Comparison of ENCODE assay signal across 9 cellular contexts in the genomic region with DNA sequence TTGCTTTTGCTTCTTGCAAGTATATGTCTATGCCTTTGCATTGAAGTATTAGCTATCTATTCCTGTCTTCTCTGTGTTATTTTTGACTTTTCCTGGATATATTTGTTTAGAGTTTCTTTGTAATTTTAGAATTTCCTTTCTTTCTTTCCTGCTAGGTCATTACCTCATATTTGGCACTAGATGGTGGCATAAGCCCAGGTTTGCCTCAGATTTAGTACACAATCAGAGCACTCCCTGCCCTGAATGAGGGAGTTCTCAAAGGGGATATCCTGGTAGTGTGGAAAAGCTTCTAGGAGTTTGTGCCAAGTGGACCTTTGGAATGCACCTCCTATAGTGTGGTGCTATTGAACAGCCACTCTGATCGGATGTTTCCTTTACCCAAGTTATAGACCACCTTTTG.
A peak's percentile ranks its signal among the peaks of the same experiment; 100 is the strongest.
DNase-seq lines count a peak whose midpoint lies in the region; ATAC-seq and TF ChIP-seq lines count a peak whose summit lies in the region.
"Had no signal": no experiment of that assay in that cellular context is flagged by ENCODE, and none has a peak within 500 bp of the region (broad histone marks: within the 10 kb centered on the region; RNA-seq: fewer than 3 reads in every experiment).

No MANE protein-coding gene starts in this region.

- H3K9me3 ChIP-seq in endodermal cell (ENCODE audit: control insufficient read depth, low read length) = no peaks in the 10 kb centered on the region
- H3K9me3 ChIP-seq in testis = no peaks in the 10 kb centered on the region
- H3K9me3 ChIP-seq: SJSA1 had no signal

- H3K4me3 ChIP-seq in endodermal cell (ENCODE audit: low read length) (no peak overlapping the region), testis (no peak overlapping the region)
- H3K4me3 ChIP-seq: SJSA1 had no signal

- TF ChIP-seq CTCF in endodermal cell (conservative IDR thresholded peaks at IDR 0.05) = peak; percentile 81
- TF ChIP-seq CTCF in testis (IDR thresholded peaks at IDR 0.05) = no peak

- H3K9ac ChIP-seq in endodermal cell (ENCODE audit: extremely low read depth, low read length, poor library complexity, severe bottlenecking) = no peak overlapping the region

- no peaks in the 10 kb centered on the region for H3K36me3 Mint-ChIP-seq in endodermal cell (ENCODE audit: low read depth)
- no peaks in the 10 kb centered on the region for H3K36me3 Mint-ChIP-seq in activated naive CD4-positive, alpha-beta T cell treated with anti-CD3 and anti-CD28 coated beads, Interleukin-2, amount 50 U/mL, for 72 hours

- intact Hi-C loops in testis (cut with DNase I; ENCODE audit: low total_unique reads) = no loop called here

- H3K27ac Mint-ChIP-seq in endodermal cell = no peak overlapping the region
- H3K27ac Mint-ChIP-seq in activated naive CD4-positive, alpha-beta T cell treated with anti-CD3 and anti-CD28 coated beads, Interleukin-2, amount 50 U/mL, for 72 hours = no peak overlapping the region

- peaks cover 13% of the 10 kb centered on the region for H3K4me1 Mint-ChIP-seq in endodermal cell

- no peaks in the 10 kb centered on the region for H3K27me3 Mint-ChIP-seq in endodermal cell (ENCODE audit: insufficient read depth)

- 60 to 91% methylated on average over 1 of the region's 1 CpG for WGBS in endodermal cell (ENCODE audit: insufficient coverage in 1 of 2, insufficient read length in 1 of 2), 2 experiments
- 85 to 86% methylated on average over 1 of the region's 1 CpG for WGBS in testis, 2 donors

- H3K4me1 ChIP-seq in endodermal cell (ENCODE audit: control insufficient read depth, insufficient read depth, low read length) (no peaks in the 10 kb centered on the region), testis (no peaks in the 10 kb centered on the region)
- H3K4me1 ChIP-seq: SJSA1 had no signal

- no peak overlapping the region for H3K4me3 Mint-ChIP-seq in endodermal cell

- H3K9me3 Mint-ChIP-seq in endodermal cell = no peaks in the 10 kb centered on the region
- peaks cover 4 to 6% of the 10 kb centered on the region in 2 donors for H3K9me3 Mint-ChIP-seq in activated naive CD4-positive, alpha-beta T cell treated with anti-CD3 and anti-CD28 coated beads, Interleukin-2, amount 50 U/mL, for 72 hours

- H3K27ac ChIP-seq in endodermal cell (ENCODE audit: low read depth, low read length) = no peak overlapping the region
- H3K27ac ChIP-seq in testis = no peak overlapping the region
- H3K27ac ChIP-seq: SJSA1 had no signal

- DNase-seq in SKM-1 treated with dmso at 0.1 percent for 144 hours (lab: John Stamatoyannopoulos, UW; ENCODE audit: unreplicated experiment) (peak; percentile 21), SKM-1 (lab: John Stamatoyannopoulos, UW; ENCODE audit: unreplicated experiment) (no peak), NCI-H460 (ENCODE audit: extremely low read depth, low read depth) (peak; percentile 20), endodermal cell (peak; percentile 63), testis (peak; percentile 58)
- DNase-seq in activated naive CD4-positive, alpha-beta T cell treated with anti-CD3 and anti-CD28 coated beads, Interleukin-2, amount 50 U/mL, for 72 hours (ENCODE audit: low spot score in 2 of 2) = no peak

- no peak for TF ChIP-seq POLR2A in testis (IDR thresholded peaks at IDR 0.05)

- H3K27me3 ChIP-seq in endodermal cell (ENCODE audit: control insufficient read depth, insufficient read depth, low read length, poor library complexity, severe bottlenecking) = no peaks in the 10 kb centered on the region
- H3K27me3 ChIP-seq in testis = no peaks in the 10 kb centered on the region

- H3K36me3 ChIP-seq in endodermal cell (ENCODE audit: control insufficient read depth, insufficient read depth, low read length) = no peaks in the 10 kb centered on the region
- H3K36me3 ChIP-seq in testis (ENCODE audit: low read depth, missing control alignments) = no peaks in the 10 kb centered on the region
- H3K36me3 ChIP-seq: SJSA1 had no signal

- ATAC-seq in activated naive CD4-positive, alpha-beta T cell treated with anti-CD3 and anti-CD28 coated beads, Interleukin-2, amount 50 U/mL, for 72 hours = no peak
- no peak for ATAC-seq in esophagus mucosa
- no peak for ATAC-seq in GM21526 (IDR thresholded peaks at IDR 0.05; ENCODE audit: low FRiP score, unreplicated experiment)

Comparison
In these comparisons a context has a peak if more than half of its experiments do, and no peak if none do; other contexts are left out.
1. DNase-seq: peak in SKM-1 treated with dmso at 0.1 percent for 144 hours (single experiment), NCI-H460 (single experiment), endodermal cell (single experiment) and testis (single experiment); none in SKM-1 (single experiment) and activated naive CD4-positive, alpha-beta T cell treated with anti-CD3 and anti-CD28 coated beads, Interleukin-2, amount 50 U/mL, for 72 hours (0 of 2).